Comparison of ENCODE assay signal across 10 cellular contexts in the genomic region with DNA sequence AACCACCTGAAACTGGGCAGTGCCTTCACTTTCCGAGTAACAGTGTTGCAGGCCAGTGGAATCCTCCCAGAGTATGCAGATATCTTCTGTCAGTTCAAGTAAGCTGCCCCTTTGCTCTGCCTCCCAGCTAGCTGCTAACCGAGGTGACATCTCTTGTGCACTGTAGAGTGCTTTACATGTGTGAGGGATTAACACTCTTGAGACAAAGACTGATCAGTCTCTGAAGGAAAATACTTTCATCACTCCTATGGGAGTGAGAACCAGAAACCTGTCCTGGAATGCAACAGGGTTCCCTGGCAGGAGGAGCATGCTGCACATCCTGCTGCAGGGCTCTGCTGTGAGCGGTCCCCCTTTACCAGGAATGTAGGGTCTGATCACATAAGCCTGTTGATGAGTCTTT.
"Had no signal": no experiment of that assay in that cellular context is flagged by ENCODE, and none has a peak within 500 bp of the region (broad histone marks: within the 10 kb centered on the region; RNA-seq: fewer than 3 reads in every experiment).

No MANE protein-coding gene starts in this region.

- H3K4me3 ChIP-seq: hepatocyte, lower lobe of right lung, right atrium auricular region had no signal

- H3K4me1 ChIP-seq: lower lobe of right lung had no signal

- H3K4me3 Mint-ChIP-seq: activated naive CD4-positive, alpha-beta T cell treated with anti-CD3 and anti-CD28 coated beads for 36 hours; dendritic cell treated with granulocyte-macrophage colony-stimulating factor and Interleukin-4, amounts not matched to agents 40 ng/mL and 50 ng/mL, for 4 days; effector memory CD8-positive, alpha-beta T cell; nephron had no signal

- H3K79me2 ChIP-seq: hepatocyte had no signal

- H3K27me3 Mint-ChIP-seq: dendritic cell treated with granulocyte-macrophage colony-stimulating factor and Interleukin-4, amounts not matched to agents 40 ng/mL and 50 ng/mL, for 4 days; effector memory CD8-positive, alpha-beta T cell; progenitor cell of endocrine pancreas had no signal

- H3K27ac Mint-ChIP-seq: activated naive CD4-positive, alpha-beta T cell treated with anti-CD3 and anti-CD28 coated beads for 36 hours; dendritic cell treated with granulocyte-macrophage colony-stimulating factor and Interleukin-4, amounts not matched to agents 40 ng/mL and 50 ng/mL, for 4 days; effector memory CD8-positive, alpha-beta T cell; nephron; progenitor cell of endocrine pancreas had no signal

- DNase-seq: activated CD4-positive, alpha-beta T cell treated with anti-CD3 and anti-CD28 coated beads for 1 hour; activated T-cell treated with anti-CD3 and anti-CD28 coated beads for 4 hours; lower lobe of right lung had no signal

- H2AFZ ChIP-seq: hepatocyte had no signal

- H3K27ac ChIP-seq: hepatocyte, lower lobe of right lung, right atrium auricular region had no signal

- H3K9me3 Mint-ChIP-seq: activated naive CD4-positive, alpha-beta T cell treated with anti-CD3 and anti-CD28 coated beads for 36 hours; dendritic cell treated with granulocyte-macrophage colony-stimulating factor and Interleukin-4, amounts not matched to agents 40 ng/mL and 50 ng/mL, for 4 days; effector memory CD8-positive, alpha-beta T cell; nephron had no signal

- H3K4me2 ChIP-seq: hepatocyte had no signal

- H3K27me3 ChIP-seq: hepatocyte, right atrium auricular region had no signal

- H3K9me3 ChIP-seq: lower lobe of right lung, right atrium auricular region had no signal
